Comparison of ENCODE assay signal across 9 cellular contexts in the genomic region with DNA sequence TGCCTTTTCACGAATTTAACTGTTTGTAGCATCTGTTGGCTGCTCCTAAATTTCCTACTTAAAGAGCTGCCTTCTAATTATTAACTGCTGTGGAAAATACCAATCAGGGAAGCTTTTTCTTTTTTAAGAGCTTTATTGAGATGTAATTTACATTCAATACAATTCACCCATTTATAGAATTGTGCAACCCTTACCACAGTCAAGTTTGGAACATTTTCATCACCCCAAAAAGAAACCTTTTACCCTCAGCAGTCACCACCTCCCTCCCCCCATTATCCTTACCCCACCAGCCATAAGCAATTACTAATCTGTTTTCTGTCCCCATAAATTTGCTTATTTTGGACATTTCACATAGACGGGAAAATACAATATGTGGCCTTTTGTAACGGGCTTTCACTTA. TPM values are rescaled to one million over a fixed set of nuclear protein-coding genes. Genes with fewer than 3 reads are reported as not detected.
DNase-seq lines count a peak whose midpoint lies in the region; ATAC-seq, FAIRE-seq and TF ChIP-seq lines count a peak whose summit lies in the region.
"Had no signal": no experiment of that assay in that cellular context is flagged by ENCODE, and none has a peak within 500 bp of the region (broad histone marks: within the 10 kb centered on the region; RNA-seq: fewer than 3 reads in every experiment).

No MANE protein-coding gene starts in this region.

- H3K27ac ChIP-seq in astrocyte (ENCODE audit: low read depth, low read length) (peak overlapping the region; percentile 98), right lobe of liver (peak overlapping the region; percentile 96 to 99 (median 98)), urinary bladder (ENCODE audit: low read depth) (peak overlapping the region; percentile 94)

- peaks cover 42% of the 10 kb centered on the region for H4K20me1 ChIP-seq in astrocyte (ENCODE audit: insufficient read depth, low read length)

- H3K9me3 ChIP-seq in astrocyte (ENCODE audit: insufficient read depth, low read depth, low read length) (no peaks in the 10 kb centered on the region), right lobe of liver (no peaks in the 10 kb centered on the region)

- H3K4me3 ChIP-seq in astrocyte (ENCODE audit: insufficient read depth, low read depth, low read length) (peak overlapping the region; percentile 98), right lobe of liver (peak overlapping the region; percentile 66 to 73 (median 66)), urinary bladder (ENCODE audit: low read depth, low read length) (peak overlapping the region; percentile 56)

- H3K27ac Mint-ChIP-seq in activated naive CD4-positive, alpha-beta T cell treated with anti-CD3 and anti-CD28 coated beads, Interleukin-2, amount 50 U/mL, for 24 hours, result peak overlapping the region; percentile 97
- H3K27ac Mint-ChIP-seq in astrocyte (ENCODE audit: unreplicated experiment), result peak overlapping the region; percentile 90

- no peaks in the 10 kb centered on the region for H3K27me3 ChIP-seq in astrocyte (ENCODE audit: insufficient read depth, low read length)
- H3K27me3 ChIP-seq in right lobe of liver, result no peaks in the 10 kb centered on the region

- H3K4me2 ChIP-seq in astrocyte (ENCODE audit: low read length), result peak overlapping the region; percentile 92

- no peaks in the 10 kb centered on the region for H3K9me3 Mint-ChIP-seq in activated naive CD4-positive, alpha-beta T cell treated with anti-CD3 and anti-CD28 coated beads, Interleukin-2, amount 50 U/mL, for 24 hours
- H3K9me3 Mint-ChIP-seq in astrocyte (ENCODE audit: unreplicated experiment), result no peaks in the 10 kb centered on the region

- TF ChIP-seq CTCF in astrocyte (IDR thresholded peaks at IDR 0.05; ENCODE audit: insufficient read depth, low read depth, low read length), result no peak
- no peak for TF ChIP-seq CTCF in right lobe of liver (IDR thresholded peaks at IDR 0.05)

- FAIRE-seq in astrocyte (lab: Jason Lieb, UNC), result no peak
- FAIRE-seq: TTC549 had no signal

- peaks cover under 1% of the 10 kb centered on the region for H3K36me3 ChIP-seq in astrocyte (ENCODE audit: insufficient read depth, low read length)
- no peaks in the 10 kb centered on the region for H3K36me3 ChIP-seq in right lobe of liver
- no peaks in the 10 kb centered on the region for H3K36me3 ChIP-seq in urinary bladder (ENCODE audit: insufficient read depth)

- peaks cover 16% of the 10 kb centered on the region for H3K36me3 Mint-ChIP-seq in activated naive CD4-positive, alpha-beta T cell treated with anti-CD3 and anti-CD28 coated beads, Interleukin-2, amount 50 U/mL, for 24 hours
- H3K36me3 Mint-ChIP-seq in astrocyte (ENCODE audit: low read depth, unreplicated experiment), result peaks cover 9% of the 10 kb centered on the region

- no peak for ATAC-seq in right lobe of liver

- intact Hi-C loops in right lobe of liver (cut with DNase I), result loop anchor here in 1 of 2 donors (10.0 kb wide), 1 partner anchor 72 kb away; the partner anchor contains the start of gene DHRS7

- no peak for TF ChIP-seq POLR2A in right lobe of liver (IDR thresholded peaks at IDR 0.05)

- H3K4me1 ChIP-seq in astrocyte (ENCODE audit: insufficient read depth, low read length) (peaks cover 23% of the 10 kb centered on the region), right lobe of liver (peaks cover 0 to 4% (median 0%) of the 10 kb centered on the region in 4 donors), urinary bladder (ENCODE audit: insufficient read depth) (no peaks in the 10 kb centered on the region)

- H3K79me2 ChIP-seq in astrocyte (ENCODE audit: insufficient read depth, low read length), result peaks cover 62% of the 10 kb centered on the region

- no peak overlapping the region for H2AFZ ChIP-seq in astrocyte (ENCODE audit: low read depth, low read length)

- peaks cover 43% of the 10 kb centered on the region for H3K4me1 Mint-ChIP-seq in activated naive CD4-positive, alpha-beta T cell treated with anti-CD3 and anti-CD28 coated beads, Interleukin-2, amount 50 U/mL, for 24 hours
- peaks cover 16% of the 10 kb centered on the region for H3K4me1 Mint-ChIP-seq in astrocyte (ENCODE audit: low read depth, unreplicated experiment)

- peak overlapping the region; percentile 98 for H3K9ac ChIP-seq in astrocyte (ENCODE audit: low read length)

- no peak for DNase-seq in activated naive CD4-positive, alpha-beta T cell (lab: John Stamatoyannopoulos, UW)
- DNase-seq in astrocyte (ENCODE audit: low read depth) (no peak), right lobe of liver (no peak), HT-29 (ENCODE audit: low spot score) (no peak), HUDEP-2 (lab: John Stamatoyannopoulos, UW; ENCODE audit: unreplicated experiment in 76 of 76) (no peak)
- no peak for DNase-seq in stimulated activated naive CD4-positive, alpha-beta T cell treated with Interleukin-2 at 50 U/mL for 16 hours (lab: John Stamatoyannopoulos, UW)

- H3K27me3 Mint-ChIP-seq in activated naive CD4-positive, alpha-beta T cell treated with anti-CD3 and anti-CD28 coated beads, Interleukin-2, amount 50 U/mL, for 24 hours, result no peaks in the 10 kb centered on the region
- H3K27me3 Mint-ChIP-seq in astrocyte (ENCODE audit: low read depth, unreplicated experiment), result no peaks in the 10 kb centered on the region

- WGBS in right lobe of liver (ENCODE audit: insufficient coverage, low coverage, low lambda C conversion rate, missing lambda C conversion rate), result 8% methylated on average over 3 of the region's 3 CpGs
- 16% methylated on average over 3 of the region's 3 CpGs for WGBS in urinary bladder

- peak overlapping the region; percentile 97 for H3K4me3 Mint-ChIP-seq in activated naive CD4-positive, alpha-beta T cell treated with anti-CD3 and anti-CD28 coated beads, Interleukin-2, amount 50 U/mL, for 24 hours
- H3K4me3 Mint-ChIP-seq in astrocyte (ENCODE audit: unreplicated experiment), result peak overlapping the region; percentile 94

RNA-seq across cellular contexts. Expression of gene PCNX4, which starts 1.4 kb away (rescaled TPM):
- total RNA-seq in astrocyte, result 67.9 and 71.3 TPM in 2 replicates
- total RNA-seq in right lobe of liver, result 10 to 100 TPM; 14.2 to 36.4 (median 17.8) TPM
- 128 TPM for total RNA-seq in urinary bladder
- 15.8 TPM for polyA plus RNA-seq in urinary bladder
- 8.2 and 32.9 TPM in 2 replicates for total RNA-seq in HT-29 (2014; rRNA removed; shearing (Covaris generic))
